Comparison of ENCODE assay signal across 8 cellular contexts in genomic region chr4:3372933-3373465, GRCh38.
A peak's percentile ranks its signal among the peaks of the same experiment; 100 is the strongest.
DNase-seq lines count a peak whose midpoint lies in the region; ATAC-seq and TF ChIP-seq lines count a peak whose summit lies in the region.

No MANE protein-coding gene starts in this region.

- H3K27ac ChIP-seq in angular gyrus (ENCODE audit: low read depth, low read length), result peak overlapping the region; percentile 54

- H3K36me3 ChIP-seq in mucosa of descending colon (ENCODE audit: low read depth), result no peaks in the 10 kb centered on the region

- no peak for TF ChIP-seq CTCF in mucosa of descending colon (IDR thresholded peaks at IDR 0.05)

- no peak overlapping the region for H3K4me3 ChIP-seq in mucosa of descending colon

- ATAC-seq in HG03095 (IDR thresholded peaks at IDR 0.05; ENCODE audit: unreplicated experiment), result peak; percentile 80
- ATAC-seq in mucosa of descending colon, result peak; percentile 61

- DNase-seq in CMK (ENCODE audit: low read depth), result peak; percentile 85
- peak; percentile 53 to 77 (median 59) for DNase-seq in mucosa of descending colon
- no peak for DNase-seq in NCI-H2227 treated with DMSO at 0.1 percent for 48 hours (lab: John Stamatoyannopoulos, UW)
- no peak for DNase-seq in COLO668 (lab: John Stamatoyannopoulos, UW; ENCODE audit: unreplicated experiment)
- DNase-seq in SHP77 treated with DMSO at 0.1 percent for 48 hours (lab: John Stamatoyannopoulos, UW), result no peak
- DNase-seq in SK-N-DZ (ENCODE audit: low spot score), result no peak

- intact Hi-C loops in mucosa of descending colon (cut with DNase I, micrococcal nuclease), result no loop called here

- H3K4me1 ChIP-seq in mucosa of descending colon (ENCODE audit: low read depth), result peaks cover 13% of the 10 kb centered on the region

- H3K9me3 ChIP-seq in mucosa of descending colon, result no peaks in the 10 kb centered on the region

Comparison
In these comparisons a context has a peak if more than half of its experiments do, and no peak if none do; other contexts are left out.
1. DNase-seq: peak in CMK (single experiment) and mucosa of descending colon (3 of 3); none in NCI-H2227 treated with DMSO at 0.1 percent for 48 hours (single experiment), COLO668 (single experiment), SHP77 treated with DMSO at 0.1 percent for 48 hours (single experiment) and SK-N-DZ (single experiment).